ENCODE assay signal across 12 cellular contexts in genomic region chr4:21879187-21879586, GRCh38.
DNase-seq lines count a peak whose midpoint lies in the region; ATAC-seq and TF ChIP-seq lines count a peak whose summit lies in the region.
"Had no signal": no experiment of that assay in that cellular context is flagged by ENCODE, and none has a peak within 500 bp of the region (broad histone marks: within the 10 kb centered on the region; RNA-seq: fewer than 3 reads in every experiment).

No MANE protein-coding gene starts in this region.

- H3K79me2 ChIP-seq in GM23338 (replicated peaks; ENCODE audit: insufficient read depth) (no peaks in the 10 kb centered on the region), SK-N-SH (ENCODE audit: insufficient read depth) (no peaks in the 10 kb centered on the region)

- no peak overlapping the region for H3K27ac Mint-ChIP-seq in GM23338

- peaks cover 1% of the 10 kb centered on the region; the same call in 1 of the 3 replicates for H3K4me1 Mint-ChIP-seq in GM23338

- TF ChIP-seq EP300 in SK-N-SH (IDR thresholded peaks at IDR 0.05; ENCODE audit: borderline replicate concordance in 1 of 2, low read depth in 1 of 2, low read length in 1 of 2), result no peak

- H3K27me3 Mint-ChIP-seq in GM23338 (ENCODE audit: insufficient read depth, low read depth, poor library complexity), result peaks cover 2% of the 10 kb centered on the region

- peak; percentile 89 for ATAC-seq in GM23338
- ATAC-seq: foreskin keratinocyte had no signal

- WGBS in SK-N-SH (ENCODE audit: low lambda C conversion rate), result 28% methylated on average over 3 of the region's 3 CpGs

- H3K27ac ChIP-seq in GM23338 (ENCODE audit: low read depth), result no peak overlapping the region
- H3K27ac ChIP-seq in SK-N-SH (ENCODE audit: low read depth in 2 of 2, low read length in 1 of 2), result no peak overlapping the region
- H3K27ac ChIP-seq: foreskin keratinocyte, prostate gland had no signal

- H3K4me2 ChIP-seq in GM23338 (no peak overlapping the region), SK-N-SH (no peak overlapping the region)

- POLR2A ChIA-PET in SK-N-SH (lab: Yijun Ruan, JAX), result no interaction called here

- H3F3A ChIP-seq in GM23338 (replicated peaks; ENCODE audit: low read depth) (no peaks in the 10 kb centered on the region), SK-N-SH (replicated peaks; ENCODE audit: insufficient read depth) (no peaks in the 10 kb centered on the region)

- H3K4me3 ChIP-seq in GM23338, result no peak overlapping the region
- no peak overlapping the region for H3K4me3 ChIP-seq in SK-N-SH (ENCODE audit: low read depth in 2 of 2, low read length in 1 of 2)
- no peak overlapping the region for H3K4me3 ChIP-seq in foreskin fibroblast (ENCODE audit: low read depth in 1 of 2, low read length in 2 of 2)
- H3K4me3 ChIP-seq: lung, prostate gland had no signal

- peak; percentile 13 for TF ChIP-seq CTCF in AG09319 (IDR thresholded peaks at IDR 0.05; ENCODE audit: low read depth, low read length)
- TF ChIP-seq CTCF in GM23338 (conservative IDR thresholded peaks at IDR 0.05; ENCODE audit: low read depth in 2 of 2), result peak; percentile 52 to 66
- TF ChIP-seq CTCF in SK-N-SH (IDR thresholded peaks at IDR 0.05), result peak; percentile 50
- no peak for TF ChIP-seq CTCF in foreskin fibroblast (IDR thresholded peaks at IDR 0.05; ENCODE audit: low read depth, low read length)

- H3K27me3 ChIP-seq in GM23338 (ENCODE audit: insufficient read depth) (no peaks in the 10 kb centered on the region), SK-N-SH (ENCODE audit: insufficient read depth) (no peaks in the 10 kb centered on the region)
- H3K27me3 ChIP-seq: foreskin keratinocyte had no signal

- H2AFZ ChIP-seq in GM23338 (no peak overlapping the region), SK-N-SH (ENCODE audit: low read depth) (no peak overlapping the region)

- H3K9me3 ChIP-seq in SK-N-SH, result no peaks in the 10 kb centered on the region
- H3K9me3 ChIP-seq: prostate gland had no signal

- H3K9me2 ChIP-seq in GM23338 (ENCODE audit: insufficient read depth), result no peaks in the 10 kb centered on the region
- H3K9me2 ChIP-seq in SK-N-SH, result no peaks in the 10 kb centered on the region

- H3K4me3 Mint-ChIP-seq in GM23338, result no peak overlapping the region

- H3K36me3 ChIP-seq in GM23338 (ENCODE audit: insufficient read depth) (no peaks in the 10 kb centered on the region), SK-N-SH (replicated peaks in 1 of 2; ENCODE audit: control insufficient read depth in 1 of 2, insufficient read depth in 2 of 2, low read length in 1 of 2) (no peaks in the 10 kb centered on the region)
- H3K36me3 ChIP-seq: prostate gland had no signal

- no peaks in the 10 kb centered on the region for H3K4me1 ChIP-seq in GM23338 (ENCODE audit: insufficient read depth)
- H3K4me1 ChIP-seq in SK-N-SH (ENCODE audit: control insufficient read depth in 1 of 2, insufficient read depth in 2 of 2, low read depth in 1 of 2, low read length in 1 of 2), result no peaks in the 10 kb centered on the region; a peak in 1 of 4 replicates
- H3K4me1 ChIP-seq: foreskin keratinocyte, prostate gland had no signal

- no peaks in the 10 kb centered on the region for H3K36me3 Mint-ChIP-seq in GM23338 (ENCODE audit: low read depth)

- CTCF ChIA-PET in SK-N-SH (lab: Yijun Ruan, JAX), result interaction anchor here (0.7 to 1.6 kb wide), 2 partner anchors 38 to 90 kb away, joined by 3 read pairs; no protein-coding TSS in a partner anchor

- H4K20me1 ChIP-seq in GM23338 (replicated peaks; ENCODE audit: insufficient read depth) (no peaks in the 10 kb centered on the region), SK-N-SH (ENCODE audit: insufficient read depth) (no peaks in the 10 kb centered on the region)

- peak; percentile 15 for DNase-seq in AG09319 (ENCODE audit: extremely low read depth, low read depth)
- DNase-seq in GM23338 (ENCODE audit: low spot score), result peak; percentile 66
- no peak for DNase-seq in SK-N-SH
- peak; percentile 44 to 51 for DNase-seq in foreskin fibroblast
- no peak for DNase-seq in activated CD4-positive, alpha-beta T cell treated with anti-CD3 and anti-CD28 coated beads, Interleukin-2, amount 50 U/mL, for 4 hours
- DNase-seq in DMS79 treated with DMSO at 0.1 percent for 48 hours (lab: John Stamatoyannopoulos, UW), result no peak
- no peak for DNase-seq in kidney glomerular epithelial cell (lab: John Stamatoyannopoulos, UW)
- DNase-seq in anterior cingulate cortex (lab: John Stamatoyannopoulos, UW), result no peak
- DNase-seq: foreskin keratinocyte, NCI-H2081 had no signal

- H3K9me3 Mint-ChIP-seq in GM23338, result no peaks in the 10 kb centered on the region

- TF ChIP-seq RAD21 in SK-N-SH (IDR thresholded peaks at IDR 0.05; ENCODE audit: low read length), result no peak

- H3K9ac ChIP-seq in SK-N-SH, result no peak overlapping the region

TF ChIP-seq in GM23338, 12 proteins besides CTCF, POLR2A, EP300 and RAD21 (continues in another document):
- TF ChIP-seq REST (IDR thresholded peaks at IDR 0.05; ENCODE audit: unreplicated experiment), result no peak
- no peak for TF ChIP-seq ETS1 (IDR thresholded peaks at IDR 0.05)
- no peak for TF ChIP-seq POLR2AphosphoS5 (IDR thresholded peaks at IDR 0.05; ENCODE audit: low read depth)
- no peak for TF ChIP-seq EZH2phosphoT487 (IDR thresholded peaks at IDR 0.05; ENCODE audit: unreplicated experiment)

TF ChIP-seq in SK-N-SH, 30 proteins besides CTCF, POLR2A, EP300 and RAD21:
- TF ChIP-seq FOXJ3 (CRISPR knock-in tag; IDR thresholded peaks at IDR 0.05) (no peak), NFIC (IDR thresholded peaks at IDR 0.05; ENCODE audit: borderline replicate concordance) (no peak), RCOR1 (IDR thresholded peaks at IDR 0.05; ENCODE audit: low read length) (no peak), SMC3 (IDR thresholded peaks at IDR 0.05; ENCODE audit: low read depth, low read length) (peak; percentile 26; the same call in 1 of the 2 replicates), JUND (IDR thresholded peaks at IDR 0.05) (peak; percentile 36), ELF1 (IDR thresholded peaks at IDR 0.05) (no peak), MXI1 (IDR thresholded peaks at IDR 0.05; ENCODE audit: low read depth, low read length) (no peak), GABPA (IDR thresholded peaks at IDR 0.05; ENCODE audit: low read depth) (no peak), FOSL2 (IDR thresholded peaks at IDR 0.05; ENCODE audit: borderline replicate concordance, low read depth) (peak; percentile 60), TAF1 (IDR thresholded peaks at IDR 0.05; ENCODE audit: borderline replicate concordance, low read depth, low read length) (no peak)

Comparison
In these comparisons a context has a peak if more than half of its experiments do, and no peak if none do; other contexts are left out.
1. DNase-seq: peak in AG09319 (single experiment), GM23338 (single experiment) and foreskin fibroblast (2 of 2); none in SK-N-SH (single experiment), activated CD4-positive, alpha-beta T cell treated with anti-CD3 and anti-CD28 coated beads, Interleukin-2, amount 50 U/mL, for 4 hours (0 of 2), DMS79 treated with DMSO at 0.1 percent for 48 hours (single experiment), kidney glomerular epithelial cell (single experiment) and anterior cingulate cortex (0 of 58).